17 cellular contexts compared by ENCODE assay signal in the genomic region with DNA sequence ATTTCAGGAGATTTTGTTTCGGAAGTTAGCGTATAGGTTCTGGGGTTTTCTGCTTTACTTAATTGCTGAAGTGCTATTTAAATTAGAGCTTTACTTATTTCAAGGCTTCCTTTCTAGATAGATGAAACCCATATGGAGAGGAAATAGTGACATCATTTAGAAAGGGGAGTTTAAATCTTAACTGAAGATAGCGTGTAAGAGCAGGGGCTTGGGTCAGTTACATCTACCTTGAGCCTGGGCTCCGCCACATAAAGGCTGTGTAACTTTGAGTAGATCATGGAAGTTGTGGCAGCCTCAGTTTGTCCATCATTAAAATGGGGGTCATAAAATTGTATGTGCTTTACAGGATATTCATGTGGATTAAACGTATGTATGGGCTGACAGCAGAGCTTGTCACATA. TPM values are rescaled to one million over a fixed set of nuclear protein-coding genes. Genes with fewer than 3 reads are reported as not detected.
DNase-seq lines count a peak whose midpoint lies in the region; ATAC-seq and TF ChIP-seq lines count a peak whose summit lies in the region.
"Had no signal": no experiment of that assay in that cellular context is flagged by ENCODE, and none has a peak within 500 bp of the region (broad histone marks: within the 10 kb centered on the region; RNA-seq: fewer than 3 reads in every experiment).

No MANE protein-coding gene starts in this region.

- no peak for TF ChIP-seq CTCF in heart right ventricle (IDR thresholded peaks at IDR 0.05)
- no peak for TF ChIP-seq CTCF in fibroblast of lung (conservative IDR thresholded peaks at IDR 0.05 in 1 of 2, IDR thresholded peaks at IDR 0.05 in 1 of 2; ENCODE audit: low read depth in 1 of 2, low read length in 2 of 2)
- no peak for TF ChIP-seq CTCF in thoracic aorta (IDR thresholded peaks at IDR 0.05)

- peak overlapping the region; percentile 11 for H3K4me2 ChIP-seq in fibroblast of lung (ENCODE audit: extremely low read depth, insufficient read depth, low read length)

- no peaks in the 10 kb centered on the region for H4K20me1 ChIP-seq in fibroblast of lung (ENCODE audit: control insufficient read depth, extremely low read depth, insufficient read depth, low read length)

- peaks cover 0 to 27% (median 0%) of the 10 kb centered on the region in 9 donors for H3K36me3 ChIP-seq in heart right ventricle
- H3K36me3 ChIP-seq in SJSA1 = peaks cover 13% of the 10 kb centered on the region
- H3K36me3 ChIP-seq in fibroblast of lung (ENCODE audit: control insufficient read depth, insufficient read depth, low read length) = no peaks in the 10 kb centered on the region
- no peaks in the 10 kb centered on the region for H3K36me3 ChIP-seq in thoracic aorta

- no peaks in the 10 kb centered on the region for H3K9me3 ChIP-seq in heart right ventricle
- no peaks in the 10 kb centered on the region for H3K9me3 ChIP-seq in SJSA1 (replicated peaks)
- no peaks in the 10 kb centered on the region for H3K9me3 ChIP-seq in fibroblast of lung (ENCODE audit: control insufficient read depth, insufficient read depth, low read depth, low read length)
- H3K9me3 ChIP-seq in thoracic aorta = no peaks in the 10 kb centered on the region

- H3K4me1 ChIP-seq in heart right ventricle (peaks cover 9 to 89% (median 76%) of the 10 kb centered on the region in 9 donors), SJSA1 (replicated peaks) (peaks cover 34% of the 10 kb centered on the region), fibroblast of lung (ENCODE audit: control insufficient read depth, extremely low read depth, insufficient read depth, low read length) (peaks cover 4% of the 10 kb centered on the region), thoracic aorta (ENCODE audit: control insufficient read depth in 1 of 2, low read depth in 2 of 2) (peaks cover 55 to 80% of the 10 kb centered on the region in 2 donors)

- H3K4me3 ChIP-seq in heart right ventricle = peak overlapping the region in 7 of 10 donors; percentile 8 to 37 (median 24)
- no peak overlapping the region for H3K4me3 ChIP-seq in SJSA1
- no peak overlapping the region for H3K4me3 ChIP-seq in fibroblast of lung (replicated peaks in 1 of 4; ENCODE audit: control extremely low read depth in 1 of 4, insufficient read depth in 1 of 4, low read depth in 3 of 4, low read length in 4 of 4)
- peak overlapping the region; percentile 64 for H3K4me3 ChIP-seq in thoracic aorta
- H3K4me3 ChIP-seq: lung had no signal

- 59 to 68% methylated on average over 5 of the region's 5 CpGs for WGBS in heart right ventricle, 2 donors

- DNase-seq in heart right ventricle = no peak
- DNase-seq in Right ventricle myocardium superior = no peak
- DNase-seq in SJSA1 (ENCODE audit: low read depth in 1 of 2, low spot score in 2 of 2) = no peak
- no peak for DNase-seq in fibroblast of lung (ENCODE audit: low read depth in 2 of 2)
- no peak for DNase-seq in thoracic aorta (ENCODE audit: low spot score)
- no peak for DNase-seq in dermis blood vessel endothelial cell
- no peak for DNase-seq in GM19240 (ENCODE audit: insufficient read length, low spot score)
- DNase-seq: activated CD4-positive, alpha-beta T cell treated with anti-CD3 and anti-CD28 coated beads for 4 hours; activated gamma-delta T cell; caudate nucleus; DMS 273 treated with DMSO at 0.1 percent for 48 hours; hypothalamus; NCI-H226; OCI-M1; T-cell had no signal

- H3K27me3 ChIP-seq in heart right ventricle (no peaks in the 10 kb centered on the region), SJSA1 (replicated peaks) (no peaks in the 10 kb centered on the region), fibroblast of lung (ENCODE audit: control insufficient read depth, insufficient read depth, low read length) (no peaks in the 10 kb centered on the region), thoracic aorta (replicated peaks; ENCODE audit: insufficient read depth) (no peaks in the 10 kb centered on the region)

- intact Hi-C loops in heart right ventricle (cut with DNase I) = no loop called here
- intact Hi-C loops in Right ventricle myocardium superior (cut with DNase I) = loop anchor here (5.0 kb wide), 1 partner anchor 41 kb away; no protein-coding TSS in a partner anchor

- peaks cover 45% of the 10 kb centered on the region for H3K79me2 ChIP-seq in fibroblast of lung (ENCODE audit: control insufficient read depth, insufficient read depth, low read length)

- H3K27ac ChIP-seq in heart right ventricle = peak overlapping the region; percentile 66 to 99 (median 88)
- H3K27ac ChIP-seq in SJSA1 = peak overlapping the region; percentile 63
- no peak overlapping the region for H3K27ac ChIP-seq in fibroblast of lung (ENCODE audit: insufficient read depth, low read length)
- H3K27ac ChIP-seq in thoracic aorta = peak overlapping the region; percentile 95 to 96

- ATAC-seq in heart right ventricle (no peak), Right ventricle myocardium superior (ENCODE audit: poor library complexity) (no peak), thoracic aorta (ENCODE audit: insufficient number of reproducible peaks, low FRiP score, low read depth) (no peak), HG02938 (IDR thresholded peaks at IDR 0.05; ENCODE audit: unreplicated experiment) (no peak)
- ATAC-seq: T-cell had no signal

- H2AFZ ChIP-seq in fibroblast of lung (ENCODE audit: low read length) = no peak overlapping the region

- no peak overlapping the region for H3K9ac ChIP-seq in fibroblast of lung (ENCODE audit: insufficient read depth, low read length)

RNA-seq across cellular contexts. Expression of gene CDS2, which starts 4.7 kb away (rescaled TPM):
- total RNA-seq in heart right ventricle (100 to 1,000 TPM in 1 of 10 donors, 10 to 100 TPM in 9; 67.5 to 100 (median 85.7) TPM), Right ventricle myocardium superior (61.9 TPM), fibroblast of lung (22.1 and 32.7 TPM in 2 replicates), thoracic aorta (10 to 100 TPM; 63.6 to 85.6 TPM), dermis blood vessel endothelial cell (71.5 and 105 TPM in 2 replicates)
- polyA plus RNA-seq in heart right ventricle (10 to 100 TPM; 16.7 to 23.1 TPM), fibroblast of lung (42.0 and 59.7 TPM in 2 replicates)
- 27.4 and 31.2 TPM in 2 replicates for total RNA-seq in SJSA1 (2014; rRNA removed; shearing (Covaris generic))
- 16.3 and 23.6 TPM in 2 replicates for polyA plus RNA-seq in fibroblast of lung (2012)
- 107 and 122 TPM in 2 replicates for polyA minus RNA-seq in fibroblast of lung (ENCODE audit: low replicate concordance)

RNA-seq across cellular contexts. Expression of gene PCNA, which starts 11.7 kb away (rescaled TPM):
- total RNA-seq in heart right ventricle (10 to 100 TPM; 17.9 to 37.3 (median 21.4) TPM), Right ventricle myocardium superior (26.4 TPM), fibroblast of lung (75.6 and 81.4 TPM in 2 replicates), thoracic aorta (10 to 100 TPM; 20.5 to 39.7 TPM), dermis blood vessel endothelial cell (131 and 240 TPM in 2 replicates)
- polyA plus RNA-seq in heart right ventricle (10 to 100 TPM; 11.6 to 39.1 TPM), fibroblast of lung (144 and 313 TPM in 2 replicates)
- 391 and 409 TPM in 2 replicates for total RNA-seq in SJSA1 (2014; rRNA removed; shearing (Covaris generic))
- 84.0 and 183 TPM in 2 replicates for polyA plus RNA-seq in fibroblast of lung (2012)
- polyA minus RNA-seq in fibroblast of lung (ENCODE audit: low replicate concordance) = 36.2 and 170 TPM in 2 replicates

RNA-seq across cellular contexts. Expression of gene TMEM230, which starts 18.6 kb away (rescaled TPM):
- total RNA-seq in heart right ventricle = 10 to 100 TPM; 75.2 to 96.4 (median 82.0) TPM
- polyA plus RNA-seq in heart right ventricle = 100 to 1,000 TPM in 1 of 2 donors, 10 to 100 TPM in 1; 85.9 to 135 TPM
- 82.7 TPM for total RNA-seq in Right ventricle myocardium superior
- 95.2 and 139 TPM in 2 replicates for total RNA-seq in SJSA1 (2014; rRNA removed; shearing (Covaris generic))
- 75.8 and 106 TPM in 2 replicates for total RNA-seq in fibroblast of lung
- polyA plus RNA-seq in fibroblast of lung = 198 and 205 TPM in 2 replicates
- 154 and 160 TPM in 2 replicates for polyA plus RNA-seq in fibroblast of lung (2012)
- 49.5 and 66.0 TPM in 2 replicates for polyA minus RNA-seq in fibroblast of lung (ENCODE audit: low replicate concordance)
- total RNA-seq in thoracic aorta = 100 to 1,000 TPM in 1 of 2 donors, 10 to 100 TPM in 1; 62.8 to 114 TPM
- total RNA-seq in dermis blood vessel endothelial cell = 57.3 and 75.4 TPM in 2 replicates

Comparison
In these comparisons a context has a peak if more than half of its experiments do, and no peak if none do; other contexts are left out.
1. H3K4me3 ChIP-seq: peak in heart right ventricle (7 of 10) and thoracic aorta (single experiment); none in SJSA1 (single experiment) and fibroblast of lung (0 of 4).